21 cellular contexts compared by ENCODE assay signal in the genomic region with DNA sequence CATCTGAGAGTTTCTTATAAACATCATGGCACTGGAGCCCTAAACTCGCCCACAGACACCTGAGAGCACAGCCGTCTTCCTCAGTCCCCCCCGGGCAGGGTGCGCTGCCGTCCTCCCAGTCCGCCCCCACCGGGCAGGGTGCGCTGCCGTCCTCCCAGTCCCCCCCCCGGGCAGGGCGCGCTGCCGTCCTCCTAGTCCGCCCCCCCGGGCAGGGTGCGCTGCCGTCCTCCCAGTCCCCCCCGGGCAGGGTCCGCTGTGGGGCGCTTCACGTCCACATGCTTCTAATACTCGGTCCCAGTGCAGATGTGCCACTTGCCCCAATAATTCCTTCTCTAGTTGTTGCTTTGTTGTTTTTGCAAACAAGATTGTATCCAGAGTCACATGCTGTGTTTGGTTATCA. TPM values are rescaled to one million over a fixed set of nuclear protein-coding genes. Genes with fewer than 3 reads are reported as not detected.
DNase-seq lines count a peak whose midpoint lies in the region; ATAC-seq and TF ChIP-seq lines count a peak whose summit lies in the region.
"Had no signal": no experiment of that assay in that cellular context is flagged by ENCODE, and none has a peak within 500 bp of the region (broad histone marks: within the 10 kb centered on the region; RNA-seq: fewer than 3 reads in every experiment).

No MANE protein-coding gene starts in this region.

- intact Hi-C loops in activated naive CD4-positive, alpha-beta T cell treated with anti-CD3 and anti-CD28 coated beads for 36 hours (cut with micrococcal nuclease): no loop called here
- intact Hi-C loops in breast epithelium (cut with DNase I; ENCODE audit: low total_unique reads): no loop called here

- H3K27ac ChIP-seq in BLaER1 treated with 17β-estradiol and CSF1 and Interleukin-3, amounts not matched to agents 10 nM and 100 nM: peak overlapping the region in 7 of 11 experiments; percentile 15 to 66 (median 43); a peak in 7 of 22 replicates
- peak overlapping the region; percentile 58 for H3K27ac ChIP-seq in cingulate gyrus (ENCODE audit: low read depth, low read length)
- H3K27ac ChIP-seq in breast epithelium: no peak overlapping the region
- H3K27ac ChIP-seq: C4-2B had no signal

- H3K4me1 Mint-ChIP-seq in activated naive CD4-positive, alpha-beta T cell treated with anti-CD3 and anti-CD28 coated beads for 36 hours (ENCODE audit: low read depth): no peaks in the 10 kb centered on the region

- no peaks in the 10 kb centered on the region for H3K9me3 Mint-ChIP-seq in activated naive CD4-positive, alpha-beta T cell treated with anti-CD3 and anti-CD28 coated beads for 36 hours

- TF ChIP-seq POLR2A in breast epithelium (IDR thresholded peaks at IDR 0.05): no peak

- H4K20me1 ChIP-seq in BLaER1 treated with 17β-estradiol and CSF1 and Interleukin-3, amounts not matched to agents 10 nM and 100 nM: peaks cover 4 to 75% (median 23%) of the 10 kb centered on the region in 11 experiments; a peak in 20 of 22 replicates

- no peaks in the 10 kb centered on the region for H3K27me3 ChIP-seq in BLaER1 treated with 17β-estradiol and CSF1 and Interleukin-3, amounts not matched to agents 10 nM and 100 nM
- no peaks in the 10 kb centered on the region for H3K27me3 ChIP-seq in breast epithelium
- H3K27me3 ChIP-seq: MG63 had no signal

- peak overlapping the region; percentile 65 for H3K27ac Mint-ChIP-seq in activated naive CD4-positive, alpha-beta T cell treated with anti-CD3 and anti-CD28 coated beads for 36 hours

- no peak for ATAC-seq in HG02852 (IDR thresholded peaks at IDR 0.05; ENCODE audit: unreplicated experiment)
- ATAC-seq: K562, SK-N-SH treated with all-trans-retinoic acid at 6 μM for 48 hours had no signal

- peak overlapping the region in 6 of 11 experiments; percentile 33 to 68 (median 46); a peak in 10 of 22 replicates for H3K9ac ChIP-seq in BLaER1 treated with 17β-estradiol and CSF1 and Interleukin-3, amounts not matched to agents 10 nM and 100 nM

- H3K36me3 ChIP-seq in BLaER1 treated with 17β-estradiol and CSF1 and Interleukin-3, amounts not matched to agents 10 nM and 100 nM: peaks cover 52 to 77% (median 69%) of the 10 kb centered on the region in 11 experiments
- H3K36me3 ChIP-seq in breast epithelium: no peaks in the 10 kb centered on the region

- peak overlapping the region; percentile 38 to 90 (median 73); a peak in 20 of 22 replicates for H3K4me2 ChIP-seq in BLaER1 treated with 17β-estradiol and CSF1 and Interleukin-3, amounts not matched to agents 10 nM and 100 nM

- CTCF ChIA-PET in activated naive CD4-positive, alpha-beta T cell treated with anti-CD3 and anti-CD28 coated beads for 36 hours (lab: Charles Lee): no interaction called here

- DNase-seq in activated naive CD4-positive, alpha-beta T cell treated with anti-CD3 and anti-CD28 coated beads for 36 hours: no peak
- DNase-seq in activated naive CD4-positive, alpha-beta T cell treated with anti-CD3 and anti-CD28 coated beads, Interleukin-2, amount 50 U/mL, for 16 hours: no peak
- DNase-seq in pons (ENCODE audit: low spot score) (peak; percentile 22), GF-D8 (lab: John Stamatoyannopoulos, UW) (no peak), breast epithelium (ENCODE audit: low spot score in 2 of 2) (no peak)
- DNase-seq: 8988T; EL; MG63; NCI-H1092; NCI-H1436; NCI-H187 treated with DMSO at 0.1 percent for 48 hours; NCI-H2107; NCI-H510A; NCI-H748 treated with DMSO at 0.1 percent for 48 hours; NK-92 treated with Interleukin-12 subunit alpha and Interleukin-12 subunit beta, amount 100 ng/mL, for 24 hours had no signal

- TF ChIP-seq CTCF in breast epithelium (IDR thresholded peaks at IDR 0.05): no peak

- H3K36me3 Mint-ChIP-seq in activated naive CD4-positive, alpha-beta T cell treated with anti-CD3 and anti-CD28 coated beads for 36 hours (ENCODE audit: low read depth): peaks cover 5% of the 10 kb centered on the region

- H3K4me1 ChIP-seq in BLaER1 treated with 17β-estradiol and CSF1 and Interleukin-3, amounts not matched to agents 10 nM and 100 nM: peaks cover 45 to 82% (median 78%) of the 10 kb centered on the region in 10 experiments
- no peaks in the 10 kb centered on the region for H3K4me1 ChIP-seq in breast epithelium

- H3K9me3 ChIP-seq in BLaER1 treated with 17β-estradiol and CSF1 and Interleukin-3, amounts not matched to agents 10 nM and 100 nM (replicated peaks in 1 of 11): no peaks in the 10 kb centered on the region
- H3K9me3 ChIP-seq in breast epithelium: no peaks in the 10 kb centered on the region
- H3K9me3 ChIP-seq: MG63 had no signal

- no peak overlapping the region for H3K4me3 ChIP-seq in BLaER1 treated with 17β-estradiol and CSF1 and Interleukin-3, amounts not matched to agents 10 nM and 100 nM
- no peak overlapping the region for H3K4me3 ChIP-seq in breast epithelium
- H3K4me3 ChIP-seq: K562, MG63 had no signal

- H3K4me3 Mint-ChIP-seq in activated naive CD4-positive, alpha-beta T cell treated with anti-CD3 and anti-CD28 coated beads for 36 hours: no peak overlapping the region

- H3K27me3 Mint-ChIP-seq in activated naive CD4-positive, alpha-beta T cell treated with anti-CD3 and anti-CD28 coated beads for 36 hours (ENCODE audit: low read depth): no peaks in the 10 kb centered on the region

RNA-seq across cellular contexts. Expression of gene ADSS1, which starts 6.9 kb away (rescaled TPM):
- 1 to 10 TPM; 5.1 to 5.5 TPM for total RNA-seq in activated naive CD4-positive, alpha-beta T cell treated with anti-CD3 and anti-CD28 coated beads for 36 hours
- 10 to 100 TPM in 1 of 3 donors, 1 to 10 TPM in 2; 6.9 to 13.0 (median 7.3) TPM for total RNA-seq in breast epithelium

RNA-seq across cellular contexts. Expression of gene INF2, which starts 27.7 kb away (rescaled TPM):
- 10 to 100 TPM; 50.7 to 50.9 TPM for total RNA-seq in activated naive CD4-positive, alpha-beta T cell treated with anti-CD3 and anti-CD28 coated beads for 36 hours
- total RNA-seq in breast epithelium: 10 to 100 TPM; 31.0 to 70.9 (median 51.5) TPM

RNA-seq across cellular contexts. Expression of gene SIVA1, which starts 35.8 kb away (rescaled TPM):
- total RNA-seq in activated naive CD4-positive, alpha-beta T cell treated with anti-CD3 and anti-CD28 coated beads for 36 hours: 10 to 100 TPM; 86.1 to 92.7 TPM
- total RNA-seq in breast epithelium: 100 to 1,000 TPM; 181 to 225 (median 223) TPM

Comparison
In these comparisons a context has a peak if more than half of its experiments do, and no peak if none do; other contexts are left out.
1. H3K27ac ChIP-seq: peak in BLaER1 treated with 17β-estradiol and CSF1 and Interleukin-3, amounts not matched to agents 10 nM and 100 nM (7 of 11) and cingulate gyrus (single experiment); none in breast epithelium (0 of 2).